8 cellular contexts compared by ENCODE assay signal in genomic region chr17:35486920-35487727, GRCh38. TPM values are rescaled to one million over a fixed set of nuclear protein-coding genes. Genes with fewer than 3 reads are reported as not detected.
DNase-seq lines count a peak whose midpoint lies in the region; ATAC-seq, FAIRE-seq and TF ChIP-seq lines count a peak whose summit lies in the region.

No MANE protein-coding gene starts in this region.

- H3K4me3 ChIP-seq in heart right ventricle (peak overlapping the region; percentile 33 to 66 (median 58)), sigmoid colon (peak overlapping the region; percentile 24 to 50 (median 46))

- TF ChIP-seq POLR2A in sigmoid colon (IDR thresholded peaks at IDR 0.05), result no peak

- TF ChIP-seq CTCF in heart right ventricle (IDR thresholded peaks at IDR 0.05) (no peak), sigmoid colon (IDR thresholded peaks at IDR 0.05) (no peak), D721Med (IDR thresholded peaks at IDR 0.05; ENCODE audit: insufficient read depth, missing control alignments) (no peak)

- intact Hi-C loops in heart right ventricle (cut with DNase I), result loop anchor here in 2 of 10 donors (10.0 kb wide), 2 partner anchors 52 to 122 kb away; partner anchors contain the start of gene SLFN12 (in 1 of the 2)
- intact Hi-C loops in sigmoid colon (cut with DNase I), result no loop called here

- TF ChIP-seq EP300 in sigmoid colon (IDR thresholded peaks at IDR 0.05), result no peak

- peaks cover 0 to 20% (median 0%) of the 10 kb centered on the region in 11 donors for H3K9me3 ChIP-seq in heart right ventricle
- H3K9me3 ChIP-seq in sigmoid colon, result no peaks in the 10 kb centered on the region

- H3K27me3 ChIP-seq in heart right ventricle, result peaks cover 5 to 78% (median 56%) of the 10 kb centered on the region in 7 donors
- peaks cover 39 to 79% (median 53%) of the 10 kb centered on the region in 3 donors for H3K27me3 ChIP-seq in sigmoid colon

- peaks cover 0 to 29% (median 12%) of the 10 kb centered on the region in 9 donors for H3K4me1 ChIP-seq in heart right ventricle
- H3K4me1 ChIP-seq in sigmoid colon, result peaks cover 0 to 29% (median 18%) of the 10 kb centered on the region in 4 donors

- ATAC-seq in GM21381 (IDR thresholded peaks at IDR 0.05; ENCODE audit: unreplicated experiment), result peak; percentile 48
- peak; percentile 75 to 84 (median 78) for ATAC-seq in heart right ventricle
- no peak for ATAC-seq in HG02763 (IDR thresholded peaks at IDR 0.05; ENCODE audit: unreplicated experiment)
- ATAC-seq in GM18519 (IDR thresholded peaks at IDR 0.05; ENCODE audit: low FRiP score, unreplicated experiment), result no peak

- H3K27ac ChIP-seq in heart right ventricle (peak overlapping the region in 8 of 10 donors; percentile 20 to 80 (median 50)), sigmoid colon (peak overlapping the region in 1 of 4 donors; percentile 27)

- no peaks in the 10 kb centered on the region for H3K36me3 ChIP-seq in heart right ventricle
- no peaks in the 10 kb centered on the region for H3K36me3 ChIP-seq in sigmoid colon

- WGBS in heart right ventricle, 2 donors, result 7 to 9% methylated on average over 41 of the region's 41 CpGs
- 7 to 12% methylated on average over 41 of the region's 41 CpGs for WGBS in sigmoid colon, 2 donors

- DNase-seq in RCC 7860 (ENCODE audit: low spot score) (peak; percentile 18), activated gamma-delta T cell (lab: John Stamatoyannopoulos, UW) (peak; percentile 59), heart right ventricle (peak; percentile 43 to 52), sigmoid colon (peak; percentile 73), D721Med (ENCODE audit: insufficient read length, low spot score) (no peak)

- FAIRE-seq in RCC 7860 (lab: Jason Lieb, UNC), result no peak
- no peak for FAIRE-seq in D721Med (lab: Jason Lieb, UNC)

RNA-seq across cellular contexts. Expression of gene SLFN13, which starts 38.6 kb away (rescaled TPM):
- total RNA-seq in heart right ventricle (10 to 100 TPM in 1 of 10 donors, 1 to 10 TPM in 9; 1.8 to 10.7 (median 4.4) TPM), sigmoid colon (10 to 100 TPM; 11.1 to 19.9 (median 17.8) TPM)
- polyA plus RNA-seq in heart right ventricle (1 to 10 TPM in 1 of 2 donors, under 1 TPM in 1; 0.51 to 1.5 TPM), sigmoid colon (1 to 10 TPM in 2 of 3 donors, under 1 TPM in 1; 0.23 to 3.0 (median 2.2) TPM)

RNA-seq across cellular contexts. Expression of gene SLFN12L, which starts 50.4 kb away (rescaled TPM):
- total RNA-seq in heart right ventricle, result 1 to 10 TPM in 3 of 10 donors, under 1 TPM in 7; 0.20 to 4.5 (median 0.69) TPM
- under 1 TPM; 0.06 to 0.73 TPM for polyA plus RNA-seq in heart right ventricle
- 1 to 10 TPM in 1 of 4 donors, under 1 TPM in 3; 0.27 to 1.2 (median 0.63) TPM for total RNA-seq in sigmoid colon
- polyA plus RNA-seq in sigmoid colon, result 1 to 10 TPM in 1 of 3 donors, not detected in 2; 1.9 TPM

RNA-seq across cellular contexts. Expression of gene SLFN12, which starts 54.8 kb away (rescaled TPM):
- 1 to 10 TPM; 2.0 to 7.8 (median 4.0) TPM for total RNA-seq in heart right ventricle
- 1 to 10 TPM in 1 of 2 donors, under 1 TPM in 1; 0.96 to 3.7 TPM for polyA plus RNA-seq in heart right ventricle
- total RNA-seq in sigmoid colon, result 10 to 100 TPM in 2 of 4 donors, 1 to 10 TPM in 2; 6.4 to 19.9 (median 10.2) TPM
- 1 to 10 TPM in 2 of 3 donors, under 1 TPM in 1; 0.69 to 1.2 (median 1.1) TPM for polyA plus RNA-seq in sigmoid colon

Comparison
In these comparisons a context has a peak if more than half of its experiments do, and no peak if none do; other contexts are left out.
1. ATAC-seq: peak in GM21381 (single experiment) and heart right ventricle (8 of 8); none in HG02763 (single experiment) and GM18519 (single experiment).